10 cellular contexts compared by ENCODE assay signal in the genomic region with DNA sequence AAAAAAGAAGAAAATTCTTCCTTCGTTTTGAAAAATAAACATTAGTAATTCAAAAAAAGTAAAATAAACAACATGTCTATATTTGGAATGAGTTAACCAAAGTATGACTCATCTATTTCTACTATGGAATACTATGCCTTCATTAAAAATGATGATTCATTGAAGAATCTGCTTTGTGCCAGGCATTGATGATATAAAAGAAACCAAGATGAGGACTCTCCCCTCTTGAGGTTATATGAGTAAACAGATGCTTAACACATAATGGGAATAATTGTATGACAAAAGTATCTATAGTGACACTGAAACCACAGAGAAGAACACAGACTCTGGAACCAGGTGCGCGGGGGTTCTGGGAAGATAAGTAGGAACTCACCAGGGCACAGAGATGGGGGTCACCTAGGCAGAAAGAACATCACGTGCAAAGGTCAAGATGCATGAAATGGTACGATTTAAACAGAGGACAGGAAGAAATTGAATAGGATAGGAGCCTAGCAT. TPM values are rescaled to one million over a fixed set of nuclear protein-coding genes. Genes with fewer than 3 reads are reported as not detected.
A peak's percentile ranks its signal among the peaks of the same experiment; 100 is the strongest.
DNase-seq lines count a peak whose midpoint lies in the region; ATAC-seq and TF ChIP-seq lines count a peak whose summit lies in the region.
"Had no signal": no experiment of that assay in that cellular context is flagged by ENCODE, and none has a peak within 500 bp of the region (broad histone marks: within the 10 kb centered on the region; RNA-seq: fewer than 3 reads in every experiment).

No MANE protein-coding gene starts in this region.

- no peak overlapping the region for H3K27ac ChIP-seq in GM23248
- H3K27ac ChIP-seq: adrenal gland had no signal

- H3K4me3 Mint-ChIP-seq in activated naive CD8-positive, alpha-beta T cell treated with anti-CD3 and anti-CD28 coated beads, Interleukin-2, amount 50 U/mL, for 24 hours = no peak overlapping the region

- H3K4me1 Mint-ChIP-seq in activated naive CD8-positive, alpha-beta T cell treated with anti-CD3 and anti-CD28 coated beads, Interleukin-2, amount 50 U/mL, for 24 hours = no peaks in the 10 kb centered on the region

- no peaks in the 10 kb centered on the region for H3K79me2 ChIP-seq in GM23248 (ENCODE audit: insufficient read depth)

- H3F3A ChIP-seq in GM23248 (ENCODE audit: insufficient read depth) = peaks cover 11% of the 10 kb centered on the region

- no peaks in the 10 kb centered on the region for H3K9me3 ChIP-seq in GM23248 (ENCODE audit: low read depth)
- H3K9me3 ChIP-seq: adrenal gland had no signal

- peak overlapping the region; percentile 29 for H3K4me2 ChIP-seq in GM23248 (ENCODE audit: unreplicated experiment)

- no peak for TF ChIP-seq CTCF in choroid plexus epithelial cell (conservative IDR thresholded peaks at IDR 0.05; ENCODE audit: low read depth, low read length)

- in situ Hi-C loops in GM23248 (cut with MboI) = no loop called here

- no peaks in the 10 kb centered on the region for H3K36me3 ChIP-seq in GM23248 (ENCODE audit: low read depth)
- H3K36me3 ChIP-seq: adrenal gland had no signal

- peaks cover 4% of the 10 kb centered on the region; the same call in 1 of the 2 replicates for H3K27me3 ChIP-seq in GM23248 (replicated peaks; ENCODE audit: insufficient read depth)
- H3K27me3 ChIP-seq: adrenal gland had no signal

- DNase-seq in GM23248 (peak; percentile 89), NCI-H2227 treated with DMSO at 0.1 percent for 48 hours (lab: John Stamatoyannopoulos, UW) (peak; percentile 42), choroid plexus epithelial cell (ENCODE audit: low read depth) (peak; percentile 76), skeletal muscle cell (ENCODE audit: low read depth) (peak; percentile 55), NCI-H526 (lab: John Stamatoyannopoulos, UW) (no peak)
- no peak for DNase-seq in activated naive CD8-positive, alpha-beta T cell treated with anti-CD3 and anti-CD28 coated beads, Interleukin-2, amount 50 U/mL, for 24 hours
- DNase-seq: adrenal gland; left ventricle myocardium superior; stimulated activated CD4-positive, alpha-beta T cell treated with anti-CD3 and anti-CD28 coated beads, Interleukin-2, amount 100 ng/mL, for 48 hours had no signal

- no peak for ATAC-seq in activated naive CD8-positive, alpha-beta T cell treated with anti-CD3 and anti-CD28 coated beads, Interleukin-2, amount 50 U/mL, for 24 hours
- no peak for ATAC-seq in HG02642 (IDR thresholded peaks at IDR 0.05; ENCODE audit: poor library complexity, unreplicated experiment)
- ATAC-seq: left ventricle myocardium superior had no signal

- H3K9ac ChIP-seq in GM23248 = no peak overlapping the region

- H3K36me3 Mint-ChIP-seq in activated naive CD8-positive, alpha-beta T cell treated with anti-CD3 and anti-CD28 coated beads, Interleukin-2, amount 50 U/mL, for 24 hours (ENCODE audit: low read depth) = no peaks in the 10 kb centered on the region

- H3K9me3 Mint-ChIP-seq in activated naive CD8-positive, alpha-beta T cell treated with anti-CD3 and anti-CD28 coated beads, Interleukin-2, amount 50 U/mL, for 24 hours = no peaks in the 10 kb centered on the region

- H3K4me1 ChIP-seq in GM23248 (ENCODE audit: insufficient read depth) = peaks cover 9% of the 10 kb centered on the region
- H3K4me1 ChIP-seq: adrenal gland had no signal

- no peaks in the 10 kb centered on the region for H3K9me2 ChIP-seq in GM23248 (ENCODE audit: insufficient read depth)

- H3K27me3 Mint-ChIP-seq in activated naive CD8-positive, alpha-beta T cell treated with anti-CD3 and anti-CD28 coated beads, Interleukin-2, amount 50 U/mL, for 24 hours = no peaks in the 10 kb centered on the region

- no peak overlapping the region for H3K27ac Mint-ChIP-seq in activated naive CD8-positive, alpha-beta T cell treated with anti-CD3 and anti-CD28 coated beads, Interleukin-2, amount 50 U/mL, for 24 hours

- H3K4me3 ChIP-seq in GM23248 (no peak overlapping the region), choroid plexus epithelial cell (ENCODE audit: low read depth, low read length) (no peak overlapping the region), skeletal muscle cell (ENCODE audit: low read depth, low read length) (no peak overlapping the region)
- H3K4me3 ChIP-seq: adrenal gland had no signal

- H2AFZ ChIP-seq in GM23248 = no peak overlapping the region

- WGBS in GM23248 (ENCODE audit: low coverage in 1 of 2, low lambda C conversion rate in 2 of 2, missing lambda C conversion rate in 2 of 2), 2 experiments = 64 to 69% methylated on average over 5 of the region's 5 CpGs

- H4K20me1 ChIP-seq in GM23248 (ENCODE audit: insufficient read depth) = no peaks in the 10 kb centered on the region

RNA-seq across cellular contexts. Expression of a gene that starts 18.8 kb away (rescaled TPM):
- under 0.01 TPM in 1 of 2 replicates, not detected in the other for total RNA-seq in GM23248 (2014; rRNA removed; shearing (Covaris generic))
- polyA plus RNA-seq in GM23248 (2016; fragmentation: Nextera tagmentation; extraction: Ambion mirVana) = not detected in 2 replicates

RNA-seq across cellular contexts. Expression of a gene that starts 46.8 kb away (rescaled TPM):
- total RNA-seq in GM23248 (2014; rRNA removed; shearing (Covaris generic)) = 80.5 and 83.6 TPM in 2 replicates
- 68.6 and 70.7 TPM in 2 replicates for polyA plus RNA-seq in GM23248 (2016; fragmentation: Nextera tagmentation; extraction: Ambion mirVana)

Comparison
In these comparisons a context has a peak if more than half of its experiments do, and no peak if none do; other contexts are left out.
1. DNase-seq: peak in GM23248 (single experiment), NCI-H2227 treated with DMSO at 0.1 percent for 48 hours (single experiment), choroid plexus epithelial cell (single experiment) and skeletal muscle cell (single experiment); none in activated naive CD8-positive, alpha-beta T cell treated with anti-CD3 and anti-CD28 coated beads, Interleukin-2, amount 50 U/mL, for 24 hours (single experiment) and NCI-H526 (0 of 2).